ENCODE assay signal across 27 cellular contexts in the genomic region with DNA sequence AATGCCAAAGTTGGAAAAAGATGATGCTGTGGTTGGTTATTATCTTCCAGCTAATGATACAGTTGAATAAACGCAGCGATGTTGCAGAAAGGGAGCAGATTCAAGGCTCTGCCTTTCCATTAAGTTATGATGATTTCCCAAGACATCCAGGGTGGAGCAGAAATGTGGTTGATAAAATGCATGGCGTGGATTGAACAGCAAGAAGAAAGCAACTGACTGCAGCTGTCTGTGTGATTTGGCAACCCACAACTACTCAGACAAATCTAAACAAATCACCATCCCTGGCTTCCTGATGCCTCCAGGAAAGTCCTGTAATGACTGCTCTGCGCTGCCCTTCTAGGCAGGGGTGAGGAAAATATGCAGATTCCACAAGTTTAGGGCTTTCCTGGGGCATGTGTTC.
A peak's percentile ranks its signal among the peaks of the same experiment; 100 is the strongest.
DNase-seq lines count a peak whose midpoint lies in the region; ATAC-seq and TF ChIP-seq lines count a peak whose summit lies in the region.
"Had no signal": no experiment of that assay in that cellular context is flagged by ENCODE, and none has a peak within 500 bp of the region (broad histone marks: within the 10 kb centered on the region; RNA-seq: fewer than 3 reads in every experiment).

No MANE protein-coding gene starts in this region.

- TF ChIP-seq CTCF in fibroblast of lung (conservative IDR thresholded peaks at IDR 0.05 in 1 of 2, IDR thresholded peaks at IDR 0.05 in 1 of 2; ENCODE audit: low read depth in 1 of 2, low read length in 2 of 2) (no peak), omental fat pad (IDR thresholded peaks at IDR 0.05) (no peak)

- no peaks in the 10 kb centered on the region for H3K9me3 ChIP-seq in fibroblast of lung (ENCODE audit: control insufficient read depth, insufficient read depth, low read depth, low read length)
- H3K9me3 ChIP-seq: colonic mucosa, lower lobe of right lung, prostate gland, suprapubic skin had no signal

- ATAC-seq in omental fat pad (ENCODE audit: low FRiP score) (peak; percentile 44), GM21576 (IDR thresholded peaks at IDR 0.05; ENCODE audit: unreplicated experiment) (no peak), GM18502 (IDR thresholded peaks at IDR 0.05; ENCODE audit: poor library complexity, unreplicated experiment) (no peak), GM19035 (IDR thresholded peaks at IDR 0.05; ENCODE audit: unreplicated experiment) (no peak)
- ATAC-seq: activated T-cell treated with anti-CD3 and anti-CD28 coated beads, Interleukin-2, amount 50 U/mL, for 4 hours; CD8-positive, alpha-beta T cell; foreskin keratinocyte; stimulated activated effector memory CD8-positive, alpha-beta T cell treated with anti-CD3 and anti-CD28 coated beads, Interleukin-12 subunit alpha, Interleukin-12 subunit beta, amount 100 ng/mL, for 72 hours had no signal

- H3K9ac ChIP-seq in fibroblast of lung (ENCODE audit: insufficient read depth, low read length), result no peak overlapping the region

- no peaks in the 10 kb centered on the region for H3K36me3 ChIP-seq in fibroblast of lung (ENCODE audit: control insufficient read depth, insufficient read depth, low read length)
- H3K36me3 ChIP-seq: colonic mucosa, lower lobe of right lung, prostate gland, suprapubic skin had no signal

- H3K27me3 ChIP-seq in fibroblast of lung (ENCODE audit: control insufficient read depth, insufficient read depth, low read length), result peaks cover 6% of the 10 kb centered on the region
- H3K27me3 ChIP-seq: colonic mucosa, suprapubic skin had no signal

- H3K4me1 ChIP-seq in fibroblast of lung (ENCODE audit: control insufficient read depth, extremely low read depth, insufficient read depth, low read length), result peaks cover 3% of the 10 kb centered on the region
- H3K4me1 ChIP-seq: colonic mucosa, foreskin keratinocyte, lower lobe of right lung, prostate gland had no signal

- H3K27ac ChIP-seq in fibroblast of lung (ENCODE audit: insufficient read depth, low read length), result no peak overlapping the region
- H3K27ac ChIP-seq: colonic mucosa, foreskin keratinocyte, lower lobe of right lung, prostate gland, suprapubic skin had no signal

- H3K4me2 ChIP-seq in fibroblast of lung (ENCODE audit: extremely low read depth, insufficient read depth, low read length), result no peak overlapping the region

- DNase-seq in AG20443 (ENCODE audit: low spot score) (peak; percentile 67), NCI-H226 (peak; percentile 33), fibroblast of lung (ENCODE audit: low read depth in 2 of 2) (peak; percentile 59 to 92), omental fat pad (ENCODE audit: low spot score) (no peak), anterior cingulate cortex (lab: John Stamatoyannopoulos, UW) (no peak)
- DNase-seq: activated CD4-positive, alpha-beta T cell treated with anti-CD3 and anti-CD28 coated beads for 1 hour; activated CD8-positive, alpha-beta memory T cell treated with anti-CD3 and anti-CD28 coated beads for 24 hours; activated naive CD4-positive, alpha-beta T cell treated with anti-CD3 and anti-CD28 coated beads, Interleukin-2, amount 10 ng/mL, durations not matched to agents 7 days and 5 days; activated T-cell treated with anti-CD3 and anti-CD28 coated beads, Interleukin-2, amount 50 U/mL, for 4 hours; AML-193; CD8-positive, alpha-beta T cell; colonic mucosa; immature natural killer cell; Kasumi-1; lower lobe of right lung; NCI-H1092; NCI-H2029; NCI-H446; stimulated activated CD4-positive, alpha-beta T cell treated with anti-CD3 and anti-CD28 coated beads, Interleukin-2, amount 100 ng/mL, for 24 hours had no signal

- no peak overlapping the region for H2AFZ ChIP-seq in fibroblast of lung (ENCODE audit: low read length)

- no peak overlapping the region for H3K4me3 ChIP-seq in fibroblast of lung (replicated peaks in 1 of 4; ENCODE audit: control extremely low read depth in 1 of 4, insufficient read depth in 1 of 4, low read depth in 3 of 4, low read length in 4 of 4)
- H3K4me3 ChIP-seq: colonic mucosa, lower lobe of right lung, prostate gland, skin epidermis, suprapubic skin had no signal

- no peaks in the 10 kb centered on the region for H4K20me1 ChIP-seq in fibroblast of lung (ENCODE audit: control insufficient read depth, extremely low read depth, insufficient read depth, low read length)

- no peaks in the 10 kb centered on the region for H3K79me2 ChIP-seq in fibroblast of lung (ENCODE audit: control insufficient read depth, insufficient read depth, low read length)

Comparison
In these comparisons a context has a peak if more than half of its experiments do, and no peak if none do; other contexts are left out.
1. DNase-seq: peak in AG20443 (single experiment), NCI-H226 (single experiment) and fibroblast of lung (2 of 2); none in omental fat pad (single experiment) and anterior cingulate cortex (0 of 58).